ENCODE assay signal across 26 cellular contexts in genomic region chr11:31861011-31861410, GRCh38. TPM values are rescaled to one million over a fixed set of nuclear protein-coding genes. Genes with fewer than 3 reads are reported as not detected.
A peak's percentile ranks its signal among the peaks of the same experiment; 100 is the strongest.
DNase-seq lines count a peak whose midpoint lies in the region; ATAC-seq, FAIRE-seq and TF ChIP-seq lines count a peak whose summit lies in the region.
"Had no signal": no experiment of that assay in that cellular context is flagged by ENCODE, and none has a peak within 500 bp of the region (broad histone marks: within the 10 kb centered on the region; RNA-seq: fewer than 3 reads in every experiment).

No MANE protein-coding gene starts in this region.

- CTCF ChIA-PET in H1 (lab: Charles Lee; ENCODE audit: partially characterized antibody), result interaction anchor here (0.7 to 1.7 kb wide), 5 partner anchors 13 to 138 kb away, joined by 3 to 5 read pairs (median 3); no protein-coding TSS in a partner anchor

- H2AFZ ChIP-seq in H1 (ENCODE audit: low read length), result no peak overlapping the region
- no peak overlapping the region for H2AFZ ChIP-seq in neuronal stem cell (ENCODE audit: low read length)

- H2BK15ac ChIP-seq in H1 (ENCODE audit: low read length) (no peak overlapping the region), neuronal stem cell (ENCODE audit: low read length) (no peak overlapping the region)

- H3K27me3 ChIP-seq in H1 (replicated peaks in 1 of 4; ENCODE audit: control insufficient read depth in 3 of 4, extremely low read depth in 1 of 4, insufficient read depth in 3 of 4, low read length in 3 of 4), result 0 out of 7 replicates have a peak, but pooled peaks cover 0 to 1% (median 0%) of the 10 kb centered on the region in 4 experiments
- H3K27me3 ChIP-seq in neuronal stem cell (ENCODE audit: control insufficient read depth in 3 of 3, insufficient read depth in 3 of 3, low read depth in 1 of 3, low read length in 3 of 3), result peaks cover 0 to 5% (median 0%) of the 10 kb centered on the region in 3 experiments
- H3K27me3 ChIP-seq: BE2C, BLaER1 had no signal

- peak overlapping the region; percentile 12 for H4K91ac ChIP-seq in H1 (replicated peaks; ENCODE audit: insufficient read length, low read length)
- no peak overlapping the region for H4K91ac ChIP-seq in neuronal stem cell (ENCODE audit: low read depth, low read length, poor library complexity)

- H3K36me3 ChIP-seq in H1 (ENCODE audit: control insufficient read depth in 2 of 4, insufficient read depth in 4 of 4, low read length in 3 of 4) (peaks cover 0 to 4% (median 0%) of the 10 kb centered on the region in 4 experiments; a peak in 1 of 8 replicates), neuronal stem cell (replicated peaks in 1 of 2; ENCODE audit: control insufficient read depth in 2 of 2, insufficient read depth in 2 of 2, low read length in 2 of 2) (no peaks in the 10 kb centered on the region)
- H3K36me3 ChIP-seq: BE2C, BLaER1 had no signal

- H4K5ac ChIP-seq in H1 (ENCODE audit: insufficient read length, low read depth, low read length), result no peak overlapping the region

- H3K27ac ChIP-seq in H1 (ENCODE audit: low read depth, low read length), result no peak overlapping the region
- H3K27ac ChIP-seq in neuronal stem cell (replicated peaks; ENCODE audit: low read length), result no peak overlapping the region
- H3K27ac ChIP-seq: BLaER1 had no signal

- TF ChIP-seq CTCF in H1 (IDR thresholded peaks at IDR 0.05; ENCODE audit: control extremely low read depth in 1 of 3, insufficient read depth in 1 of 3, low read depth in 1 of 3, low read length in 3 of 3), result no peak

- H3K9me3 ChIP-seq in H1 (ENCODE audit: insufficient read depth in 2 of 2, low read depth in 1 of 2, low read length in 1 of 2) (no peaks in the 10 kb centered on the region; a peak in 1 of 4 replicates), neuronal stem cell (replicated peaks in 1 of 2; ENCODE audit: control insufficient read depth in 2 of 2, insufficient read depth in 1 of 2, low read depth in 1 of 2, low read length in 2 of 2) (peaks cover 0 to 7% of the 10 kb centered on the region in 2 donors)
- H3K9me3 ChIP-seq: BE2C, BLaER1 had no signal

- H2BK5ac ChIP-seq in H1 (ENCODE audit: low read depth, low read length) (no peak overlapping the region), neuronal stem cell (ENCODE audit: low read length) (no peak overlapping the region)

- H4K8ac ChIP-seq in H1 (ENCODE audit: extremely low read depth, insufficient read depth, low read length) (no peak overlapping the region), neuronal stem cell (ENCODE audit: low read depth, low read length) (no peak overlapping the region)

- no peak overlapping the region for H3K9ac ChIP-seq in H1 (replicated peaks in 1 of 4; ENCODE audit: extremely low read depth in 1 of 4, low read depth in 3 of 4, low read length in 3 of 4)
- H3K9ac ChIP-seq in neuronal stem cell (ENCODE audit: low read depth, low read length, poor library complexity), result peak overlapping the region; percentile 21
- H3K9ac ChIP-seq: BLaER1 had no signal

- TF ChIP-seq RAD21 in H1 (IDR thresholded peaks at IDR 0.05 in 1 of 2, conservative IDR thresholded peaks at IDR 0.05 in 1 of 2; ENCODE audit: low read depth in 2 of 2, low read length in 2 of 2), result no peak

- DNase-seq in H1 (ENCODE audit: low read depth in 1 of 2, low spot score in 2 of 2) (no peak), neuronal stem cell (ENCODE audit: low spot score) (no peak), SHP77 treated with DMSO at 0.1 percent for 48 hours (lab: John Stamatoyannopoulos, UW) (no peak)
- DNase-seq: 8988T; ACHN; BE2C; C1 segment of cervical spinal cord; CD4-positive, alpha-beta memory T cell; CD4-positive, CD25-positive, alpha-beta regulatory T cell; CD8-positive, alpha-beta memory T cell; COR-L47; DMS 273 treated with DMSO at 0.1 percent for 48 hours; DMS153; DMS53; DMS79; DND-41; EL; GDM1 had no signal

- no peak overlapping the region for H2AK5ac ChIP-seq in H1 (ENCODE audit: low read depth, low read length)
- H2AK5ac ChIP-seq in neuronal stem cell (ENCODE audit: low read depth, low read length), result no peak overlapping the region

- POLR2A ChIA-PET in H1 (lab: Charles Lee; ENCODE audit: partially characterized antibody), result no interaction called here

- H3K18ac ChIP-seq in H1 (ENCODE audit: extremely low read depth, low read length), result no peak overlapping the region
- H3K18ac ChIP-seq in neuronal stem cell (ENCODE audit: low read length), result peak overlapping the region; percentile 7

- no peak overlapping the region for H3K23ac ChIP-seq in H1 (ENCODE audit: insufficient read length)
- peak overlapping the region; percentile 51 for H3K23ac ChIP-seq in neuronal stem cell (ENCODE audit: low read depth, low read length, poor library complexity)

- no peak overlapping the region for H3K4me3 ChIP-seq in H1 (ENCODE audit: extremely low read depth in 1 of 4, insufficient read depth in 2 of 4, low read depth in 3 of 4, low read length in 4 of 4)
- no peak overlapping the region for H3K4me3 ChIP-seq in neuronal stem cell (ENCODE audit: low read length in 2 of 2)
- H3K4me3 ChIP-seq: BLaER1, GM12878 had no signal

- H2BK12ac ChIP-seq in H1 (ENCODE audit: low read depth, low read length) (peak overlapping the region; percentile 35; the same call in 1 of the 2 replicates), neuronal stem cell (ENCODE audit: low read length) (no peak overlapping the region)

- FAIRE-seq in H1 (lab: Jason Lieb, UNC), result no peak
- FAIRE-seq: A204.1, GM12878, GM18507 had no signal

- H3K14ac ChIP-seq in H1 (ENCODE audit: insufficient read length) (no peak overlapping the region), neuronal stem cell (ENCODE audit: low read length) (no peak overlapping the region)

- H3K4ac ChIP-seq in H1 (replicated peaks; ENCODE audit: insufficient read length, low read depth, low read length), result no peak overlapping the region
- no peak overlapping the region for H3K4ac ChIP-seq in neuronal stem cell (ENCODE audit: low read length)

- H3K4me1 ChIP-seq in H1 (replicated peaks in 1 of 4; ENCODE audit: control insufficient read depth in 3 of 4, insufficient read depth in 4 of 4, low read length in 3 of 4) (peaks cover 0 to 11% (median 10%) of the 10 kb centered on the region in 4 experiments; a peak in 3 of 7 replicates), neuronal stem cell (ENCODE audit: control insufficient read depth in 2 of 2, insufficient read depth in 1 of 2, low read depth in 1 of 2, low read length in 2 of 2) (peaks cover 2% of the 10 kb centered on the region in 2 donors)
- H3K4me1 ChIP-seq: BE2C, BLaER1 had no signal

- no peak for TF ChIP-seq POLR2A in H1 (IDR thresholded peaks at IDR 0.05; ENCODE audit: control extremely low read depth in 1 of 2, low read depth in 2 of 2, low read length in 2 of 2)

- H3K79me1 ChIP-seq in H1 (ENCODE audit: low read depth, low read length) (no peaks in the 10 kb centered on the region), neuronal stem cell (ENCODE audit: low read depth, low read length) (no peaks in the 10 kb centered on the region)

- H3K79me2 ChIP-seq in H1 (ENCODE audit: control insufficient read depth in 1 of 2, insufficient read depth in 2 of 2, low read length in 2 of 2), result no peaks in the 10 kb centered on the region

- TF ChIP-seq EP300 in H1 (IDR thresholded peaks at IDR 0.05; ENCODE audit: borderline replicate concordance in 1 of 2, low read depth in 2 of 2, low read length in 2 of 2), result no peak

- H4K20me1 ChIP-seq in H1 (replicated peaks in 1 of 2; ENCODE audit: control insufficient read depth in 1 of 2, insufficient read depth in 2 of 2, low read length in 2 of 2), result no peaks in the 10 kb centered on the region
- H4K20me1 ChIP-seq: BLaER1 had no signal

- H3K23me2 ChIP-seq in H1 (ENCODE audit: low read depth, low read length), result no peaks in the 10 kb centered on the region

- H3K56ac ChIP-seq in H1 (replicated peaks; ENCODE audit: insufficient read length, low read depth, low read length), result no peak overlapping the region

- no peak overlapping the region for H2BK120ac ChIP-seq in H1 (replicated peaks; ENCODE audit: low read depth, low read length)
- no peak overlapping the region for H2BK120ac ChIP-seq in neuronal stem cell (ENCODE audit: low read depth, low read length)

- WGBS in H1 (ENCODE audit: extremely low coverage in 1 of 2, insufficient coverage in 1 of 2, insufficient read length in 1 of 2, insufficient replicate concordance in 2 of 2, low coverage in 1 of 2, low lambda C conversion rate in 2 of 2, missing lambda C conversion rate in 1 of 2), 2 experiments, result 90% methylated on average over 3 of the region's 3 CpGs; no CpG with 5 or more reads in 1 of the 2 experiments
- no CpG with 5 or more reads among the region's 3 CpGs for WGBS in neuronal stem cell (ENCODE audit: extremely low coverage in 2 of 2, insufficient read length in 2 of 2, insufficient replicate concordance in 1 of 2), 2 donors

- no peak overlapping the region for H3K4me2 ChIP-seq in H1 (ENCODE audit: insufficient read depth in 1 of 2, low read depth in 2 of 2, low read length in 2 of 2)
- no peak overlapping the region for H3K4me2 ChIP-seq in neuronal stem cell (ENCODE audit: insufficient read depth, low read length, poor library complexity, severe bottlenecking)
- H3K4me2 ChIP-seq: BLaER1 had no signal

- H2BK20ac ChIP-seq in H1 (ENCODE audit: low read length), result 0 out of 2 replicates have a peak overlapping the region, but pooled peaks have one; percentile 64

- ATAC-seq in HG03196 (IDR thresholded peaks at IDR 0.05; ENCODE audit: unreplicated experiment) (no peak), HG03342 (IDR thresholded peaks at IDR 0.05; ENCODE audit: unreplicated experiment) (no peak)
- ATAC-seq: GM12878 had no signal

TF ChIP-seq in H1, 55 proteins besides CTCF, POLR2A, EP300 and RAD21:
- TF ChIP-seq SP2 (IDR thresholded peaks at IDR 0.05; ENCODE audit: low read length), result no peak
- no peak for TF ChIP-seq EZH2 (IDR thresholded peaks at IDR 0.05; ENCODE audit: low read depth, low read length, severe bottlenecking)
- no peak for TF ChIP-seq CBX8 (IDR thresholded peaks at IDR 0.05; ENCODE audit: borderline replicate concordance, low read depth, low read length)
- TF ChIP-seq JUN (IDR thresholded peaks at IDR 0.05; ENCODE audit: low read depth, low read length), result no peak
- TF ChIP-seq ZNF274 (IDR thresholded peaks at IDR 0.05; ENCODE audit: borderline replicate concordance, extremely low read depth, low read length), result no peak
- no peak for TF ChIP-seq SAP30 (IDR thresholded peaks at IDR 0.05; ENCODE audit: insufficient read depth, insufficient replicate concordance, low read length)

RNA-seq across cellular contexts. Expression of gene PAX6, which starts 49.9 kb away (rescaled TPM):
- total RNA-seq in H1 (2021; fragmentation: NEBNext Ultra II Directional; extraction: Animal tissue kit (Norgen Biotek cat#: 25700)), result 0.21 and 0.30 TPM in 2 replicates
- polyA plus RNA-seq in H1 (2011; rRNA removed), result 0.65 and 1.1 TPM in 2 replicates
- polyA plus RNA-seq in H1 (2011; cell fraction: cytosol; rRNA removed), result 0.53 TPM
- polyA plus RNA-seq in H1 (2011; cell fraction: nucleus; rRNA removed), result 1.0 TPM
- 0.41 to 1.1 TPM (median 0.57 TPM) in 4 replicates for polyA plus RNA-seq in H1 (2012, experiment 1 of 2)
- polyA plus RNA-seq in H1 (2012, experiment 2 of 2), result 0.16 TPM
- polyA plus RNA-seq in H1 (2013, experiment 1 of 2), result 0.16 TPM
- 0.22 TPM for polyA plus RNA-seq in H1 (2013, experiment 2 of 2)
- 0.76 and 0.82 TPM in 2 replicates for polyA minus RNA-seq in H1 (2011; rRNA and poly(A)+ RNA removed)
- 0.88 TPM for polyA minus RNA-seq in H1 (2011; cell fraction: cytosol; rRNA and poly(A)+ RNA removed)
- 2.6 TPM for polyA minus RNA-seq in H1 (2011; cell fraction: nucleus; rRNA and poly(A)+ RNA removed)
- 254 TPM for polyA plus RNA-seq in neuronal stem cell (2013, experiment 1 of 2)
- polyA plus RNA-seq in neuronal stem cell (2013, experiment 2 of 2), result 259 TPM
- total RNA-seq: CD4-positive, alpha-beta memory T cell; CD4-positive, CD25-positive, alpha-beta regulatory T cell; CD8-positive, alpha-beta memory T cell had no signal
- polyA plus RNA-seq: AG04450; CD14-positive monocyte; CD4-positive, CD25-positive, alpha-beta regulatory T cell; CD8-positive, alpha-beta memory T cell had no signal
